Comparison of ENCODE assay signal across 16 cellular contexts in the genomic region with DNA sequence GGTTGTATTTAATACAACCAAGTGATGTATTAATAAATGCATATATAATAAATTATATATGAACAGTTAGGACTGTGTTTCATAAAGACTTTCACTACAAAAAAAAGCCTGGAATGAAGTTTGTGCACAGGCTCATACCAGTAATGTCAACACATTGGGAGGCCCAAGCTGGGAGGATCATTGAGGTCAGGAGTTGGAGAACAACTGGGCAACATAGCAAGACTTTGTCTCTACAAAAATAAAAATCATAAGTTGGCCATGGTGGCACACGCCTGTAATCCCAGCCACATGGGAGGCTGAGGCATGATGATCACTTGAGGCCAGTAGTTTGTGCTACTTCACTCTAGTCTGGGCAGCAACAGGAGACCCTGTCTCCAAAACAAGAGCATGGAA.
"Had no signal": no experiment of that assay in that cellular context is flagged by ENCODE, and none has a peak within 500 bp of the region (broad histone marks: within the 10 kb centered on the region; RNA-seq: fewer than 3 reads in every experiment).

No MANE protein-coding gene starts in this region.

- H3K4me3 ChIP-seq: heart left ventricle, lung, tibial artery had no signal

- ATAC-seq: heart left ventricle, left colon, left ventricle myocardium superior had no signal

- H3K36me3 ChIP-seq: heart left ventricle had no signal

- H3K9me3 ChIP-seq: heart left ventricle, tibial artery had no signal

- H3K27me3 Mint-ChIP-seq: dendritic cell treated with granulocyte-macrophage colony-stimulating factor and Interleukin-4, amounts not matched to agents 40 ng/mL and 50 ng/mL, for 4 days; naive B cell had no signal

- H3K27ac Mint-ChIP-seq: dendritic cell treated with granulocyte-macrophage colony-stimulating factor and Interleukin-4, amounts not matched to agents 40 ng/mL and 50 ng/mL, for 4 days had no signal

- H3K4me3 Mint-ChIP-seq: dendritic cell treated with granulocyte-macrophage colony-stimulating factor and Interleukin-4, amounts not matched to agents 40 ng/mL and 50 ng/mL, for 4 days; naive B cell; nephron had no signal

- DNase-seq: cerebellar nuclear complex; foreskin melanocyte; heart left ventricle; hippocampal formation; left colon; left ventricle myocardium superior; mesenchymal stem cell; midbrain; naive B cell; small intestine; stimulated activated CD4-positive, alpha-beta T cell treated with anti-CD3 and anti-CD28 coated beads, Interleukin-12 subunit alpha, Interleukin-12 subunit beta, amount 100 ng/mL, for 4 hours; stimulated activated naive CD4-positive, alpha-beta T cell; tibial artery had no signal

- H3K36me3 Mint-ChIP-seq: naive B cell had no signal

- H3K27me3 ChIP-seq: heart left ventricle, tibial artery had no signal

- H3K9me3 Mint-ChIP-seq: dendritic cell treated with granulocyte-macrophage colony-stimulating factor and Interleukin-4, amounts not matched to agents 40 ng/mL and 50 ng/mL, for 4 days had no signal
